ENCODE assay signal across 8 cellular contexts in the genomic region with DNA sequence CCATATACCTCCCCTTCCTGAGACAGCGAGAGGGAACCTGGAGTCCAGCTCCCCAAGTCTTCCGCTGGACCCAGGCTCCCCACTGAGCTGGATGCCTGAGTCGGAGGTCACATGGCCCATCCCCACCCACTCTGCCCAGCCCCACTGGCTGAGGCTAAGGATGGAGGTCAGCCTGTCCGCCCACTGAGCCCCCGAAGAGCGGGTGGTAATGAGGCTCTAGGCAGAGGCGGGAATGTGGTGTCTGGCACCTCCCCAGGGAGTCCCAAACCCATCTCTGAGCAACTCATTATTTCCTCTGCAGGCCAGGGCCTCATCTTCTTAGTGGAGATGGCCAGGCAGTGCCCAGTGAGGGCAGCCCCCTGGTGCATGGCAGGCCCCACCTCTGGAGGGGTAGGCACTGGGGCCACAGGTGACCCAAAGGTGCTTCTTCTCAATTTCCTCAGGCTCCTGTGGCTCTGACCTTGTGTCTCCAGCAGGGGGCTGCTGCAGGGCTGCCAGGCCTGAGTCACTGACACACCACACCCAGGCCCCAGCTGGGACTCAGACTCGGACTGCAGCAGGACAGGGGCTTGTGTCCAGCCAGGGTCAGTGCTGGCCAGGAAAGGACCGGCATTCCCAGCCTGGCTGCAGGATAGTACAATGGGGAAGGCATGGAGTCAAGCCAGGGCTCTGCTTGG. TPM values are rescaled to one million over a fixed set of nuclear protein-coding genes. Genes with fewer than 3 reads are reported as not detected.
A peak's percentile ranks its signal among the peaks of the same experiment; 100 is the strongest.
DNase-seq lines count a peak whose midpoint lies in the region; ATAC-seq and TF ChIP-seq lines count a peak whose summit lies in the region.

No MANE protein-coding gene starts in this region.

- no peak overlapping the region for H2AFZ ChIP-seq in neural progenitor cell (replicated peaks)

- intact Hi-C loops in activated CD8-positive, alpha-beta T cell treated with anti-CD3 and anti-CD28 coated beads for 36 hours (cut with micrococcal nuclease): loop anchor here (5.0 kb wide), 1 partner anchor 97 kb away; no protein-coding TSS in a partner anchor
- intact Hi-C loops in vagina (cut with DNase I): loop anchor here (10.0 kb wide), 1 partner anchor 210 kb away; no protein-coding TSS in a partner anchor

- no peaks in the 10 kb centered on the region for H3K36me3 Mint-ChIP-seq in activated CD8-positive, alpha-beta T cell treated with anti-CD3 and anti-CD28 coated beads for 36 hours (ENCODE audit: low read depth)
- H3K36me3 Mint-ChIP-seq in neural progenitor cell: no peaks in the 10 kb centered on the region

- H3K9me3 ChIP-seq in neural progenitor cell (ENCODE audit: low read depth): no peaks in the 10 kb centered on the region
- no peaks in the 10 kb centered on the region for H3K9me3 ChIP-seq in vagina

- H3K36me3 ChIP-seq in neural progenitor cell: no peaks in the 10 kb centered on the region
- H3K36me3 ChIP-seq in vagina: peaks cover 0 to 26% of the 10 kb centered on the region in 2 donors

- H3K4me2 ChIP-seq in neural progenitor cell: no peak overlapping the region

- no peaks in the 10 kb centered on the region for H3K27me3 Mint-ChIP-seq in activated CD8-positive, alpha-beta T cell treated with anti-CD3 and anti-CD28 coated beads for 36 hours
- H3K27me3 Mint-ChIP-seq in neural progenitor cell (ENCODE audit: insufficient read depth, low read depth): peaks cover 13% of the 10 kb centered on the region

- CTCF ChIA-PET in activated CD8-positive, alpha-beta T cell treated with anti-CD3 and anti-CD28 coated beads for 36 hours (lab: Charles Lee): interaction anchor here (0.6 to 9.4 kb wide), 49 partner anchors 9 to 548 kb away, joined by 3 to 109 read pairs (median 4); a partner anchor contains a TSS

- no peak overlapping the region for H3K4me3 ChIP-seq in neural progenitor cell
- H3K4me3 ChIP-seq in vagina: no peak overlapping the region

- H3F3A ChIP-seq in neural progenitor cell (ENCODE audit: low read depth): no peaks in the 10 kb centered on the region

- no peak overlapping the region for H3K9ac ChIP-seq in neural progenitor cell

- no peak overlapping the region for H3K27ac ChIP-seq in neural progenitor cell
- peak overlapping the region; percentile 73 for H3K27ac ChIP-seq in vagina

- POLR2A ChIA-PET in activated CD8-positive, alpha-beta T cell treated with anti-CD3 and anti-CD28 coated beads for 36 hours (lab: Charles Lee): interaction anchor here (0.6 to 2.1 kb wide), 7 partner anchors 8 to 150 kb away, joined by 3 to 5 read pairs (median 3); no protein-coding TSS in a partner anchor

- TF ChIP-seq POLR2A in vagina (IDR thresholded peaks at IDR 0.05): no peak

- ATAC-seq in GM18868 (IDR thresholded peaks at IDR 0.05; ENCODE audit: unreplicated experiment) (peak; percentile 30), esophagus mucosa (peak; percentile 61)
- peak; percentile 72 for ATAC-seq in activated CD8-positive, alpha-beta T cell treated with anti-CD3 and anti-CD28 coated beads for 36 hours

- H3K79me2 ChIP-seq in neural progenitor cell (ENCODE audit: low read depth): no peaks in the 10 kb centered on the region

- no peaks in the 10 kb centered on the region for H3K9me3 Mint-ChIP-seq in activated CD8-positive, alpha-beta T cell treated with anti-CD3 and anti-CD28 coated beads for 36 hours
- H3K9me3 Mint-ChIP-seq in neural progenitor cell: no peaks in the 10 kb centered on the region

- peak; percentile 56 for TF ChIP-seq CTCF in activated CD8-positive, alpha-beta T cell treated with anti-CD3 and anti-CD28 coated beads for 36 hours (IDR thresholded peaks at IDR 0.05)
- TF ChIP-seq CTCF in neural progenitor cell (IDR thresholded peaks at IDR 0.05) (peak; percentile 44), vagina (IDR thresholded peaks at IDR 0.05) (peak; percentile 4 to 46 (median 9))

- H3K4me3 Mint-ChIP-seq in activated CD8-positive, alpha-beta T cell treated with anti-CD3 and anti-CD28 coated beads for 36 hours: no peak overlapping the region
- H3K4me3 Mint-ChIP-seq in neural progenitor cell: no peak overlapping the region

- H3K4me1 ChIP-seq in neural progenitor cell: no peaks in the 10 kb centered on the region
- H3K4me1 ChIP-seq in vagina: peaks cover 51% of the 10 kb centered on the region

- H3K27me3 ChIP-seq in neural progenitor cell (peaks cover 5% of the 10 kb centered on the region), vagina (no peaks in the 10 kb centered on the region)

- DNase-seq in AG08396 (ENCODE audit: low spot score): peak; percentile 90
- peak; percentile 39 for DNase-seq in NCI-H226
- peak; percentile 73 for DNase-seq in activated CD8-positive, alpha-beta T cell treated with anti-CD3 and anti-CD28 coated beads for 36 hours
- DNase-seq in neural progenitor cell (ENCODE audit: low spot score): peak; percentile 52
- no peak for DNase-seq in vagina (ENCODE audit: extremely low spot score in 2 of 2)
- DNase-seq in pons (ENCODE audit: low spot score): no peak

- no peak overlapping the region for H3K27ac Mint-ChIP-seq in activated CD8-positive, alpha-beta T cell treated with anti-CD3 and anti-CD28 coated beads for 36 hours
- H3K27ac Mint-ChIP-seq in neural progenitor cell: no peak overlapping the region

- H4K20me1 ChIP-seq in neural progenitor cell (ENCODE audit: low read depth): peaks cover 26% of the 10 kb centered on the region

- peaks cover 23% of the 10 kb centered on the region for H3K4me1 Mint-ChIP-seq in activated CD8-positive, alpha-beta T cell treated with anti-CD3 and anti-CD28 coated beads for 36 hours (ENCODE audit: low read depth)
- H3K4me1 Mint-ChIP-seq in neural progenitor cell: peaks cover 25% of the 10 kb centered on the region

RNA-seq across cellular contexts. Expression of a gene that starts 10.2 kb away (rescaled TPM):
- under 1 TPM; 0.14 to 0.72 TPM for total RNA-seq in activated CD8-positive, alpha-beta T cell treated with anti-CD3 and anti-CD28 coated beads for 36 hours
- total RNA-seq in esophagus mucosa (6.0 TPM), neural progenitor cell (ENCODE audit: low replicate concordance) (0.11 and 2.3 TPM in 2 replicates), vagina (57.0 TPM)

Comparison
In these comparisons a context has a peak if more than half of its experiments do, and no peak if none do; other contexts are left out.
1. DNase-seq: peak in AG08396 (single experiment), NCI-H226 (single experiment), activated CD8-positive, alpha-beta T cell treated with anti-CD3 and anti-CD28 coated beads for 36 hours (single experiment) and neural progenitor cell (single experiment); none in vagina (0 of 2) and pons (single experiment).
2. Peak in every context shown above with its lines, with median percentiles within 50 percentile points of each other: ATAC-seq and CTCF ChIP-seq.